ENCODE assay signal across 21 cellular contexts in the genomic region with DNA sequence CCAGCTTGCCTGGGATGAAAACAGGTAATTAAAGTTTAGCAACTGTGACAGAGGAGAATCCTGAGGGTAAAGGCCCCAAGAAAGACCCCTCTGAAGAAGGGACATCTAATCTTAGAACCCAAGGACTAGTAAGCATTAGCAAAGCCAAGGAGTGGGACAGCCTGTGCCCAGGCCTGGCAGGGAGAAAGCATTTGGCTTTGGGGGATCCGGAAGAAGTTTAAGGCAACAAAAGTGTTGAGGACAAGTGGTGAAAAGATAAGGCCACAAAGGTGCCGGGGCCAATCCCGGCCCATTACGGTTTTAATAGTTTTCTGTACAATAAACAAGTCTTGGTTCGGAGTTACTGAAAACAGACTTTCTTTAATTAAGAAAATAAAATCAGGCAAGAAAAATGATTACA.
DNase-seq lines count a peak whose midpoint lies in the region; ATAC-seq, FAIRE-seq and TF ChIP-seq lines count a peak whose summit lies in the region.
"Had no signal": no experiment of that assay in that cellular context is flagged by ENCODE, and none has a peak within 500 bp of the region (broad histone marks: within the 10 kb centered on the region; RNA-seq: fewer than 3 reads in every experiment).

No MANE protein-coding gene starts in this region.

- H3K9ac ChIP-seq in subcutaneous abdominal adipose tissue (ENCODE audit: low read length in 5 of 5) = peak overlapping the region in 3 of 5 donors; percentile 25 to 51 (median 44)

- TF ChIP-seq CTCF in A549 (IDR thresholded peaks at IDR 0.05) (no peak), ascending aorta (IDR thresholded peaks at IDR 0.05) (no peak), mesothelial cell of epicardium (IDR thresholded peaks at IDR 0.05; ENCODE audit: unreplicated experiment) (no peak)

- no peaks in the 10 kb centered on the region for H3K36me3 Mint-ChIP-seq in mesothelial cell of epicardium
- H3K36me3 Mint-ChIP-seq: activated naive CD8-positive, alpha-beta T cell treated with anti-CD3 and anti-CD28 coated beads for 36 hours; CD14-positive monocyte had no signal

- peak overlapping the region; percentile 97 for H3K27ac Mint-ChIP-seq in mesothelial cell of epicardium
- H3K27ac Mint-ChIP-seq: activated naive CD8-positive, alpha-beta T cell treated with anti-CD3 and anti-CD28 coated beads for 36 hours; activated T-helper 1 cell treated with anti-CD3 and anti-CD28 coated beads, Interleukin-12 subunit alpha, Interleukin-12 subunit beta, Interleukin-2, Interleukin-4 antibody, amounts not matched to agents 30 ng/mL and 10 ng/mL and 1 ng/mL, durations not matched to agents 14 hours and 24 hours and 36 hours; T-helper 1 cell treated with Interleukin-12 subunit alpha and Interleukin-12 subunit beta and Interleukin-4 antibody, amounts not matched to agents 30 μg/mL and 1 μg/mL, for 36 hours had no signal

- CTCF ChIA-PET in A549 (lab: Yijun Ruan, JAX) = no interaction called here

- H3K27ac ChIP-seq in A549 = peak overlapping the region; percentile 91
- H3K27ac ChIP-seq in ascending aorta = peak overlapping the region; percentile 83 to 92
- H3K27ac ChIP-seq in subcutaneous abdominal adipose tissue (ENCODE audit: low read depth, low read length) = peak overlapping the region; percentile 91

- ATAC-seq in A549 (no peak), GM18909 (IDR thresholded peaks at IDR 0.05; ENCODE audit: poor library complexity, unreplicated experiment) (no peak)

- H3K9me3 ChIP-seq in A549 (no peaks in the 10 kb centered on the region), ascending aorta (no peaks in the 10 kb centered on the region), subcutaneous abdominal adipose tissue (ENCODE audit: control insufficient read depth in 5 of 5, low read length in 5 of 5) (no peaks in the 10 kb centered on the region)

- TF ChIP-seq POLR2A in A549 (IDR thresholded peaks at IDR 0.05; ENCODE audit: low read length) = no peak

- no peak for DNase-seq in A549 (ENCODE audit: low read depth in 1 of 2, low spot score in 1 of 2)
- DNase-seq in ascending aorta (ENCODE audit: low spot score in 2 of 2) = no peak
- DNase-seq in mesothelial cell of epicardium (ENCODE audit: low spot score in 2 of 2, unreplicated experiment in 2 of 2) = no peak
- DNase-seq in pons (ENCODE audit: low spot score) = no peak
- no peak for DNase-seq in effector CD4-positive, alpha-beta T cell
- no peak for DNase-seq in effector CD8-positive, alpha-beta T cell (lab: John Stamatoyannopoulos, UW)
- DNase-seq: activated CD4-positive, CD25-positive, alpha-beta regulatory T cell; activated naive CD8-positive, alpha-beta T cell treated with anti-CD3 and anti-CD28 coated beads for 36 hours; islet precursor cell; NCI-H1092 treated with DMSO at 0.1 percent for 48 hours; NCI-H2081 treated with DMSO at 0.1 percent for 48 hours; NCI-H524 treated with DMSO at 0.1 percent for 48 hours; SIG-M5; stimulated activated CD4-positive, alpha-beta T cell treated with anti-CD3 and anti-CD28 coated beads, Interleukin-2, amount 100 ng/mL, for 24 hours had no signal

- H3K4me2 ChIP-seq in A549 = no peak overlapping the region
- H3K4me2 ChIP-seq: hepatocyte had no signal

- H3K4me1 ChIP-seq in A549 (peaks cover 55% of the 10 kb centered on the region), ascending aorta (peaks cover 20 to 57% of the 10 kb centered on the region in 2 donors), subcutaneous abdominal adipose tissue (ENCODE audit: control insufficient read depth in 5 of 5, insufficient read depth in 5 of 5, low read length in 5 of 5) (peaks cover 32 to 98% (median 97%) of the 10 kb centered on the region in 5 donors)

- POLR2A ChIA-PET in A549 (lab: Yijun Ruan, JAX) = interaction anchor here (0.6 kb wide), 1 partner anchor 309 kb away, joined by 6 read pairs; no protein-coding TSS in a partner anchor

- H3K9me3 Mint-ChIP-seq in mesothelial cell of epicardium = no peaks in the 10 kb centered on the region
- H3K9me3 Mint-ChIP-seq: activated naive CD8-positive, alpha-beta T cell treated with anti-CD3 and anti-CD28 coated beads for 36 hours; activated T-helper 1 cell treated with anti-CD3 and anti-CD28 coated beads, Interleukin-12 subunit alpha, Interleukin-12 subunit beta, Interleukin-2, Interleukin-4 antibody, amounts not matched to agents 30 ng/mL and 10 ng/mL and 1 ng/mL, durations not matched to agents 14 hours and 24 hours and 36 hours; CD14-positive monocyte; T-helper 1 cell treated with Interleukin-12 subunit alpha and Interleukin-12 subunit beta and Interleukin-4 antibody, amounts not matched to agents 30 μg/mL and 1 μg/mL, for 36 hours had no signal

- no peaks in the 10 kb centered on the region for H3K27me3 Mint-ChIP-seq in mesothelial cell of epicardium (ENCODE audit: low read depth)
- H3K27me3 Mint-ChIP-seq: activated naive CD8-positive, alpha-beta T cell treated with anti-CD3 and anti-CD28 coated beads for 36 hours had no signal

- peaks cover 99% of the 10 kb centered on the region for H3K4me1 Mint-ChIP-seq in mesothelial cell of epicardium

- no peak overlapping the region for H3K4me3 Mint-ChIP-seq in mesothelial cell of epicardium
- H3K4me3 Mint-ChIP-seq: activated naive CD8-positive, alpha-beta T cell treated with anti-CD3 and anti-CD28 coated beads for 36 hours; activated T-helper 1 cell treated with anti-CD3 and anti-CD28 coated beads, Interleukin-12 subunit alpha, Interleukin-12 subunit beta, Interleukin-2, Interleukin-4 antibody, amounts not matched to agents 30 ng/mL and 10 ng/mL and 1 ng/mL, durations not matched to agents 14 hours and 24 hours and 36 hours; CD14-positive monocyte; T-helper 1 cell treated with Interleukin-12 subunit alpha and Interleukin-12 subunit beta and Interleukin-4 antibody, amounts not matched to agents 30 μg/mL and 1 μg/mL, for 36 hours had no signal

- WGBS in A549 (ENCODE audit: missing lambda C conversion rate) = 93% methylated on average over 5 of the region's 5 CpGs

- intact Hi-C loops in ascending aorta (cut with DNase I) = loop anchor here (2.0 to 5.0 kb wide), 2 partner anchors 361 to 403 kb away; no protein-coding TSS in a partner anchor

- H3K27me3 ChIP-seq in ascending aorta = no peaks in the 10 kb centered on the region
- no peaks in the 10 kb centered on the region for H3K27me3 ChIP-seq in subcutaneous abdominal adipose tissue (ENCODE audit: control insufficient read depth in 5 of 5, insufficient read depth in 4 of 5, low read length in 5 of 5)
- H3K27me3 ChIP-seq: hepatocyte had no signal

- FAIRE-seq in A549 (lab: Jason Lieb, UNC) = no peak
- FAIRE-seq: bronchial epithelial cell had no signal

- H3K4me3 ChIP-seq in A549 (no peak overlapping the region), ascending aorta (no peak overlapping the region), subcutaneous abdominal adipose tissue (ENCODE audit: low read depth in 1 of 5, low read length in 5 of 5) (no peak overlapping the region)
- H3K4me3 ChIP-seq: hepatocyte had no signal

- H3K36me3 ChIP-seq in ascending aorta (no peaks in the 10 kb centered on the region), subcutaneous abdominal adipose tissue (ENCODE audit: control insufficient read depth in 5 of 5, insufficient read depth in 5 of 5, low read length in 5 of 5) (no peaks in the 10 kb centered on the region)

- TF ChIP-seq EP300 in A549 (IDR thresholded peaks at IDR 0.05) = no peak

- TF ChIP-seq RAD21 in A549 (conservative IDR thresholded peaks at IDR 0.05 in 1 of 2, IDR thresholded peaks at IDR 0.05 in 1 of 2) = no peak

TF ChIP-seq in A549, 52 proteins besides CTCF, POLR2A, EP300 and RAD21:
- TF ChIP-seq CBX2 (IDR thresholded peaks at IDR 0.05; ENCODE audit: borderline replicate concordance, low read depth) (no peak), JUNB (IDR thresholded peaks at IDR 0.05) (no peak)
